Comparison of ENCODE assay signal across 21 cellular contexts in the genomic region with DNA sequence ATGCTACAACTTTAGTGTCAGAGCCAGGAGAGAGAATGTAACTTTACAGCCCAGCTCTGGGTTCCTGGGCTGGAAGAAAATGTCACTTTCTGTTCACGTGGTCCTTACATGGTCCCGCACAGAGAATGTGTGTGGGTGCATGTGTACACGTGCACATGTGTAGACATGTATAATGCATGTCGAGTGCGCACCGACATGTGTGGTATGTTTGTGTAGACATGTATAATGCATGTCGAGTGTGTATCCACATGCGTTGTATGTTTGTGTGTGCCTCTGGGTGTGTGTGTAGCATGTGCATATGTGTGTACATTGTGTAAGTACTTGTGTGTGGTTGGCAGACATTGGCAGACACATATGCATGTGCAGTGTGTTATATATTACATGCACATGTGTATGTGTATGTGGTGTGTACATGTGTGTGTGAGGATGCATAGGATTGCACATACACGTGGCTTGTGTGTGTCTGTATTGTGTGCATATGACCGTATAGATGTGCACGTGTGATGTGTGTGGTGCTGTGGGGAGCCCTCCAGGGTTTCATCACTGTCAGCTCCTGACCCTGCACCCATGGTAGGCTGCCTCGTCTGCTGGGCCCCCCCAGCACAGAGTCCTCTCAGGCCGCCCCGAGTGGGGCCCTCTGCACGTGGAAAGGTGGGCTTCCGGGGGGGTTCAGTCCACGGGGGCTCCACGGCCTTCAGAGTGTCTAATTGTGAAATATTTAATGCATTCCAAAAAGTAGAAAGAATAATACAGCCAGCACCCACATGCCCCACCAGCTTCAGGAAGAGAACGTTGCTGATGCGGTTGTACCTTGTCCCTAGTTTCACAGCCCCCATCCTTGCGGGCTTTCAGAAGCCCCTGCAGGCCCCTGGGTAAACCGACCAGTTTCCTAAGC.
DNase-seq lines count a peak whose midpoint lies in the region; ATAC-seq, FAIRE-seq and TF ChIP-seq lines count a peak whose summit lies in the region.
"Had no signal": no experiment of that assay in that cellular context is flagged by ENCODE, and none has a peak within 500 bp of the region (broad histone marks: within the 10 kb centered on the region; RNA-seq: fewer than 3 reads in every experiment).

No MANE protein-coding gene starts in this region.

- in situ Hi-C loops in HepG2 (cut with HindIII; ENCODE audit: extremely low pct_ligation_motif_present, low pct_unique_long_range_greater_than_20kb): no loop called here

- H3K79me2 ChIP-seq in HepG2 (ENCODE audit: insufficient read depth, low read length): no peaks in the 10 kb centered on the region

- H3K4me2 ChIP-seq in HepG2 (ENCODE audit: low read depth, low read length): peak overlapping the region; percentile 13

- CTCF ChIA-PET in HepG2 (lab: Yijun Ruan, JAX; ENCODE audit: low intra/inter-chr PET ratio, low total read pairs): no interaction called here

- no peak overlapping the region for H3K4me3 Mint-ChIP-seq in activated naive CD8-positive, alpha-beta T cell treated with anti-CD3 and anti-CD28 coated beads, Interleukin-2, amount 10 ng/mL, durations not matched to agents 7 days and 5 days
- H3K4me3 Mint-ChIP-seq in activated naive CD8-positive, alpha-beta T cell treated with anti-CD3 and anti-CD28 coated beads, Interleukin-2, amount 50 U/mL, for 24 hours: no peak overlapping the region
- H3K4me3 Mint-ChIP-seq: activated naive CD8-positive, alpha-beta T cell; CD4-positive, alpha-beta T cell; T-helper 1 cell treated with Interleukin-12 subunit alpha and Interleukin-12 subunit beta and Interleukin-4 antibody, amounts not matched to agents 30 μg/mL and 1 μg/mL, for 36 hours had no signal

- H3K9ac ChIP-seq in HepG2 (ENCODE audit: insufficient read depth, low read depth, low read length): no peak overlapping the region
- H3K9ac ChIP-seq: GM23248 had no signal

- ATAC-seq in activated naive CD8-positive, alpha-beta T cell treated with anti-CD3 and anti-CD28 coated beads, Interleukin-2, amount 10 ng/mL, durations not matched to agents 7 days and 5 days (ENCODE audit: low read depth): no peak
- ATAC-seq in activated naive CD8-positive, alpha-beta T cell treated with anti-CD3 and anti-CD28 coated beads, Interleukin-2, amount 50 U/mL, for 24 hours: no peak
- ATAC-seq in HepG2 (no peak), HG03354 (IDR thresholded peaks at IDR 0.05; ENCODE audit: poor library complexity, severe bottlenecking, unreplicated experiment) (no peak)

- TF ChIP-seq CTCF in adrenal gland (IDR thresholded peaks at IDR 0.05): no peak
- no peak for TF ChIP-seq CTCF in HepG2 (CRISPR knock-in tag; IDR thresholded peaks at IDR 0.05)

- no peak for FAIRE-seq in HepG2 (lab: Jason Lieb, UNC)

- H4K20me1 ChIP-seq in HepG2 (ENCODE audit: insufficient read depth, low read length): peaks cover 4% of the 10 kb centered on the region; the same call in 1 of the 2 replicates

- H3K9me3 ChIP-seq in adrenal gland (replicated peaks in 1 of 3) (no peaks in the 10 kb centered on the region), HepG2 (ENCODE audit: low read length) (no peaks in the 10 kb centered on the region)
- H3K9me3 ChIP-seq: neutrophil, suprapubic skin had no signal

- H2AFZ ChIP-seq in HepG2 (ENCODE audit: low read length): no peak overlapping the region
- H2AFZ ChIP-seq: GM23248 had no signal

- WGBS in adrenal gland, 4 donors: 79 to 91% (median 86%) methylated on average over 16 to 22 of the region's 22 CpGs
- 38% methylated on average over 21 of the region's 22 CpGs for WGBS in HepG2 (ENCODE audit: low lambda C conversion rate)

- TF ChIP-seq RAD21 in HepG2 (CRISPR knock-in tag; IDR thresholded peaks at IDR 0.05): no peak

- TF ChIP-seq EP300 in HepG2 (IDR thresholded peaks at IDR 0.05; ENCODE audit: low read depth in 2 of 2, low read length in 2 of 2) (no peak), HepG2 (CRISPR knock-in tag; IDR thresholded peaks at IDR 0.05; ENCODE audit: borderline replicate concordance) (no peak)

- POLR2A ChIA-PET in activated naive CD8-positive, alpha-beta T cell treated with anti-CD3 and anti-CD28 coated beads, Interleukin-2, amount 10 ng/mL, durations not matched to agents 7 days and 5 days (lab: Charles Lee): interaction anchor here (0.7 kb wide), 1 partner anchor 228 kb away, joined by 4 read pairs; no protein-coding TSS in a partner anchor
- POLR2A ChIA-PET in HepG2 (lab: Yijun Ruan, JAX): no interaction called here

- no peak for TF ChIP-seq POLR2A in adrenal gland (IDR thresholded peaks at IDR 0.05)
- no peak for TF ChIP-seq POLR2A in HepG2 (IDR thresholded peaks at IDR 0.05; ENCODE audit: insufficient read depth in 1 of 2, low read depth in 2 of 2, low read length in 2 of 2)

- H3K27ac ChIP-seq in adrenal gland (no peak overlapping the region), HepG2 (ENCODE audit: extremely low read length, insufficient read depth, low read length) (no peak overlapping the region)
- H3K27ac ChIP-seq: coronary artery, GM23248, neutrophil, suprapubic skin had no signal

- DNase-seq in activated naive CD8-positive, alpha-beta T cell treated with anti-CD3 and anti-CD28 coated beads, Interleukin-2, amount 10 ng/mL, durations not matched to agents 7 days and 5 days: peak; percentile 28
- no peak for DNase-seq in activated naive CD8-positive, alpha-beta T cell treated with anti-CD3 and anti-CD28 coated beads, Interleukin-2, amount 50 U/mL, for 24 hours
- DNase-seq in adrenal gland: peak in 4 of 7 donors; percentile 0 to 9 (median 7)
- no peak for DNase-seq in HepG2 (ENCODE audit: low spot score)
- peak; percentile 29 for DNase-seq in ureter (ENCODE audit: low spot score)
- no peak for DNase-seq in AG20443 (ENCODE audit: low spot score)
- DNase-seq in RKO (ENCODE audit: low spot score): no peak
- DNase-seq: DMS53, GM23248, KBM-7, NCI-H187, NCI-H226, NCI-H82, OCI-M1 had no signal

- no peaks in the 10 kb centered on the region for H3K9me3 Mint-ChIP-seq in activated naive CD8-positive, alpha-beta T cell treated with anti-CD3 and anti-CD28 coated beads, Interleukin-2, amount 10 ng/mL, durations not matched to agents 7 days and 5 days
- no peaks in the 10 kb centered on the region for H3K9me3 Mint-ChIP-seq in activated naive CD8-positive, alpha-beta T cell treated with anti-CD3 and anti-CD28 coated beads, Interleukin-2, amount 50 U/mL, for 24 hours
- H3K9me3 Mint-ChIP-seq: CD4-positive, alpha-beta T cell; T-helper 1 cell treated with Interleukin-12 subunit alpha and Interleukin-12 subunit beta and Interleukin-4 antibody, amounts not matched to agents 30 μg/mL and 1 μg/mL, for 36 hours had no signal

- no peak overlapping the region for H3K27ac Mint-ChIP-seq in activated naive CD8-positive, alpha-beta T cell treated with anti-CD3 and anti-CD28 coated beads, Interleukin-2, amount 10 ng/mL, durations not matched to agents 7 days and 5 days
- no peak overlapping the region for H3K27ac Mint-ChIP-seq in activated naive CD8-positive, alpha-beta T cell treated with anti-CD3 and anti-CD28 coated beads, Interleukin-2, amount 50 U/mL, for 24 hours
- H3K27ac Mint-ChIP-seq: activated naive CD8-positive, alpha-beta T cell; CD4-positive, alpha-beta T cell; T-helper 1 cell treated with Interleukin-12 subunit alpha and Interleukin-12 subunit beta and Interleukin-4 antibody, amounts not matched to agents 30 μg/mL and 1 μg/mL, for 36 hours had no signal

- H3K27me3 Mint-ChIP-seq in activated naive CD8-positive, alpha-beta T cell treated with anti-CD3 and anti-CD28 coated beads, Interleukin-2, amount 10 ng/mL, durations not matched to agents 7 days and 5 days: no peaks in the 10 kb centered on the region
- no peaks in the 10 kb centered on the region for H3K27me3 Mint-ChIP-seq in activated naive CD8-positive, alpha-beta T cell treated with anti-CD3 and anti-CD28 coated beads, Interleukin-2, amount 50 U/mL, for 24 hours
- H3K27me3 Mint-ChIP-seq: activated naive CD8-positive, alpha-beta T cell; CD4-positive, alpha-beta T cell had no signal

- no TSS peak for BruUV-seq in HepG2 (replicated peaks; lab: Mats Ljungman, UMichigan)

- H3K4me1 Mint-ChIP-seq in activated naive CD8-positive, alpha-beta T cell treated with anti-CD3 and anti-CD28 coated beads, Interleukin-2, amount 10 ng/mL, durations not matched to agents 7 days and 5 days: peaks cover 4% of the 10 kb centered on the region
- peaks cover 4% of the 10 kb centered on the region for H3K4me1 Mint-ChIP-seq in activated naive CD8-positive, alpha-beta T cell treated with anti-CD3 and anti-CD28 coated beads, Interleukin-2, amount 50 U/mL, for 24 hours

- H3K4me1 ChIP-seq in adrenal gland (replicated peaks in 1 of 2): peaks cover 24 to 34% of the 10 kb centered on the region in 2 donors
- peaks cover 47% of the 10 kb centered on the region for H3K4me1 ChIP-seq in HepG2 (ENCODE audit: insufficient read depth, low read length)

- H3K27me3 ChIP-seq in adrenal gland (no peaks in the 10 kb centered on the region), HepG2 (ENCODE audit: control insufficient read depth in 1 of 2, insufficient read depth in 2 of 2, low read length in 2 of 2) (peaks cover 12 to 30% of the 10 kb centered on the region in 2 experiments; a peak in 4 of 5 replicates)
- H3K27me3 ChIP-seq: suprapubic skin had no signal

- H3K36me3 Mint-ChIP-seq in activated naive CD8-positive, alpha-beta T cell treated with anti-CD3 and anti-CD28 coated beads, Interleukin-2, amount 10 ng/mL, durations not matched to agents 7 days and 5 days: no peaks in the 10 kb centered on the region
- H3K36me3 Mint-ChIP-seq in activated naive CD8-positive, alpha-beta T cell treated with anti-CD3 and anti-CD28 coated beads, Interleukin-2, amount 50 U/mL, for 24 hours (ENCODE audit: low read depth): no peaks in the 10 kb centered on the region
- H3K36me3 Mint-ChIP-seq: activated naive CD8-positive, alpha-beta T cell had no signal

- intact Hi-C loops in adrenal gland (cut with DNase I) (loop anchor here in 1 of 2 donors (10.0 kb wide), 1 partner anchor 316 kb away; no protein-coding TSS in a partner anchor), HepG2 (cut with micrococcal nuclease; ENCODE audit: unreplicated experiment) (loop anchor here (10.0 kb wide), 2 partner anchors 216 to 316 kb away; a partner anchor contains a TSS)

- H3K4me3 ChIP-seq in adrenal gland (no peak overlapping the region), HepG2 (replicated peaks in 1 of 3; ENCODE audit: insufficient read depth in 1 of 3, low read depth in 2 of 3, low read length in 3 of 3) (no peak overlapping the region; a peak in 1 of 6 replicates)
- H3K4me3 ChIP-seq: coronary artery, GM23248, suprapubic skin had no signal

- H3K36me3 ChIP-seq in adrenal gland (replicated peaks in 1 of 2): no peaks in the 10 kb centered on the region
- no peaks in the 10 kb centered on the region for H3K36me3 ChIP-seq in HepG2 (replicated peaks in 1 of 2; ENCODE audit: control insufficient read depth in 1 of 2, insufficient read depth in 2 of 2, low read length in 2 of 2)
- H3K36me3 ChIP-seq: neutrophil, suprapubic skin had no signal

TF ChIP-seq in HepG2, 621 proteins besides CTCF, POLR2A, EP300 and RAD21 (continues in another document):
- TF ChIP-seq CHCHD3 (CRISPR knock-in tag; IDR thresholded peaks at IDR 0.05): 0 out of 2 replicates have a peak, but pooled peaks have one; percentile 35

Comparison
In these comparisons a context has a peak if more than half of its experiments do, and no peak if none do; other contexts are left out.
1. DNase-seq: peak in activated naive CD8-positive, alpha-beta T cell treated with anti-CD3 and anti-CD28 coated beads, Interleukin-2, amount 10 ng/mL, durations not matched to agents 7 days and 5 days (single experiment), adrenal gland (4 of 7) and ureter (single experiment); none in activated naive CD8-positive, alpha-beta T cell treated with anti-CD3 and anti-CD28 coated beads, Interleukin-2, amount 50 U/mL, for 24 hours (single experiment), HepG2 (single experiment), AG20443 (single experiment) and RKO (single experiment).